ENCODE assay signal across 2 cellular contexts in the genomic region with DNA sequence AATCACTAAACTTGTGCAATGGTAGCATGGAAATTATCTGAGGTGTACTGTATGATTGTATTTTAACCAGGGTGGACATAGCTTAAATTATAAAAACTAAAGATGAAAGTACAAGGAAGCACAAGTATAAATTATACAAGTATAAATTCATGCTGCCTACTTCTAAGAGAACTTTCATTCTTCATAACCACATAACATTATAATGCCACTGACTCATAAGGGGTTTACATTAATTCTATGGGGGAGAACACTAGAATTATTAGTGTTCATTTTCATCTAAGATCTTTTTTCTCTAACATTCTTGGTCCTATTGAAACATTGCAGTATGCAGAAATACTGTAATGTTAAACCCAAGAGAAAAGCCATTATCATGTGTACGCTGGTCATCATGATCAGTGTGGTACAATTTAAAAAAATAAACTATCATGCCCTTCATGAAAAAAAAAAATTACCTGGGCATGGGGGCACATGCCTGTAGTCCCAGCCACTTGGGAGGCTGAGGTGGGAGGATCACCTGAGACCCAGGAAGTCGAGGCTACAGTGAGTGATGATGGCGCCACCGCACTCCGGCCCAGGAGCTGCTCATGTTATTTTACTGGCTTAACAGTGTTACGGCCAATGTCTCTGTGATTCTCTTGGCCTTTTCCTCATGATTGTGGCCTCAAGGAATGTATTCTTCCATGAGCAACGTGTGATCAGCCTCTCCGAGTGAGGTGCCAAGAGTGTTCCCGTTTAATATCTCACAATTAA.
A peak's percentile ranks its signal among the peaks of the same experiment; 100 is the strongest.
TF ChIP-seq lines count a peak whose summit lies in the region.

No MANE protein-coding gene starts in this region.

TF ChIP-seq in HepG2, 621 proteins besides CTCF, POLR2A, EP300 and RAD21:
- no peak for TF ChIP-seq ZNF280B (CRISPR knock-in tag; IDR thresholded peaks at IDR 0.05; ENCODE audit: borderline replicate concordance)
- 0 out of 2 replicates have a peak, but pooled peaks have one; percentile 31 for TF ChIP-seq ZBTB38 (CRISPR knock-in tag; IDR thresholded peaks at IDR 0.05)
- TF ChIP-seq ZNF777 (CRISPR knock-in tag; IDR thresholded peaks at IDR 0.05), result no peak
- peak; percentile 30; the same call in 1 of the 2 replicates for TF ChIP-seq ZMYM3 (CRISPR knock-in tag; IDR thresholded peaks at IDR 0.05)
- TF ChIP-seq PRPF4 (IDR thresholded peaks at IDR 0.05; ENCODE audit: low read depth, low read length, poor library complexity, severe bottlenecking), result peak; percentile 22
- TF ChIP-seq, protein P1, sequence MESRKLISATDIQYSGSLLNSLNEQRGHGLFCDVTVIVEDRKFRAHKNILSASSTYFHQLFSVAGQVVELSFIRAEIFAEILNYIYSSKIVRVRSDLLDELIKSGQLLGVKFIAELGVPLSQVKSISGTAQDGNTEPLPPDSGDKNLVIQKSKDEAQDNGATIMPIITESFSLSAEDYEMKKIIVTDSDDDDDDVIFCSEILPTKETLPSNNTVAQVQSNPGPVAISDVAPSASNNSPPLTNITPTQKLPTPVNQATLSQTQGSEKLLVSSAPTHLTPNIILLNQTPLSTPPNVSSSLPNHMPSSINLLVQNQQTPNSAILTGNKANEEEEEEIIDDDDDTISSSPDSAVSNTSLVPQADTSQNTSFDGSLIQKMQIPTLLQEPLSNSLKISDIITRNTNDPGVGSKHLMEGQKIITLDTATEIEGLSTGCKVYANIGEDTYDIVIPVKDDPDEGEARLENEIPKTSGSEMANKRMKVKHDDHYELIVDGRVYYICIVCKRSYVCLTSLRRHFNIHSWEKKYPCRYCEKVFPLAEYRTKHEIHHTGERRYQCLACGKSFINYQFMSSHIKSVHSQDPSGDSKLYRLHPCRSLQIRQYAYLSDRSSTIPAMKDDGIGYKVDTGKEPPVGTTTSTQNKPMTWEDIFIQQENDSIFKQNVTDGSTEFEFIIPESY (CRISPR knock-in tag; IDR thresholded peaks at IDR 0.05), result peak; percentile 77
- peak; percentile 98 for TF ChIP-seq ZNF770 (CRISPR knock-in tag; IDR thresholded peaks at IDR 0.05)
TF ChIP-seq in HepG2: peak in this region for 5.

TF ChIP-seq in HEK293T, 16 proteins besides CTCF, POLR2A, EP300 and RAD21:
- TF ChIP-seq PKNOX1 (IDR thresholded peaks at IDR 0.05) (no peak), SP1 (IDR thresholded peaks at IDR 0.05) (no peak), ELF4 (IDR thresholded peaks at IDR 0.05) (no peak), NFRKB (IDR thresholded peaks at IDR 0.05) (no peak), ZNF384 (IDR thresholded peaks at IDR 0.05) (no peak)
